1 cellular context compared by ENCODE assay signal in the genomic region with DNA sequence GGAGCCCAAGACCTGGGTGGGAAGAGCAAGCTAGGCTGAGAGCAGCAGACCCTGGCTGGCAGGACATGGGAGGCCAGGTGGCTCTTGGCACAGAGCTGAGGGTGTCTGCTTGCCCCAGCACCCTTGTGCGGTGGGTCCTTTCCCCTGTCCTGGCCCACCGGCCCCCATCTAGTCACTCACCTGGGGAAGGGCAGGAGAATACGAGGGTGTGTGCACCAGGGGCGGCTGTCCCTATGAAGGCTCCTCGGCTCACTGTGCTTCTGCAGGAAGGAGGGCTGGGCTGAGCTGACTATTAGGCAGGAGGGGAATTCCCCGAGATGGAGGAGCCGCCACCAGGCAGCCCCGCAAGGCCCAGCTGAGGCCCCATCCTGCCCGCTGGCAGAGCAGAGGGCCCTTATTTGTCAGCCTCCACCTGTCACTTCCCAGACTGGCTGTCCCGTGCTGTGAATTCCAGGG.
TF ChIP-seq lines count a peak whose summit lies in the region.

No MANE protein-coding gene starts in this region.

TF ChIP-seq in H1, 55 proteins besides CTCF, POLR2A, EP300 and RAD21 (continued from another document):
- TF ChIP-seq, protein P1, sequence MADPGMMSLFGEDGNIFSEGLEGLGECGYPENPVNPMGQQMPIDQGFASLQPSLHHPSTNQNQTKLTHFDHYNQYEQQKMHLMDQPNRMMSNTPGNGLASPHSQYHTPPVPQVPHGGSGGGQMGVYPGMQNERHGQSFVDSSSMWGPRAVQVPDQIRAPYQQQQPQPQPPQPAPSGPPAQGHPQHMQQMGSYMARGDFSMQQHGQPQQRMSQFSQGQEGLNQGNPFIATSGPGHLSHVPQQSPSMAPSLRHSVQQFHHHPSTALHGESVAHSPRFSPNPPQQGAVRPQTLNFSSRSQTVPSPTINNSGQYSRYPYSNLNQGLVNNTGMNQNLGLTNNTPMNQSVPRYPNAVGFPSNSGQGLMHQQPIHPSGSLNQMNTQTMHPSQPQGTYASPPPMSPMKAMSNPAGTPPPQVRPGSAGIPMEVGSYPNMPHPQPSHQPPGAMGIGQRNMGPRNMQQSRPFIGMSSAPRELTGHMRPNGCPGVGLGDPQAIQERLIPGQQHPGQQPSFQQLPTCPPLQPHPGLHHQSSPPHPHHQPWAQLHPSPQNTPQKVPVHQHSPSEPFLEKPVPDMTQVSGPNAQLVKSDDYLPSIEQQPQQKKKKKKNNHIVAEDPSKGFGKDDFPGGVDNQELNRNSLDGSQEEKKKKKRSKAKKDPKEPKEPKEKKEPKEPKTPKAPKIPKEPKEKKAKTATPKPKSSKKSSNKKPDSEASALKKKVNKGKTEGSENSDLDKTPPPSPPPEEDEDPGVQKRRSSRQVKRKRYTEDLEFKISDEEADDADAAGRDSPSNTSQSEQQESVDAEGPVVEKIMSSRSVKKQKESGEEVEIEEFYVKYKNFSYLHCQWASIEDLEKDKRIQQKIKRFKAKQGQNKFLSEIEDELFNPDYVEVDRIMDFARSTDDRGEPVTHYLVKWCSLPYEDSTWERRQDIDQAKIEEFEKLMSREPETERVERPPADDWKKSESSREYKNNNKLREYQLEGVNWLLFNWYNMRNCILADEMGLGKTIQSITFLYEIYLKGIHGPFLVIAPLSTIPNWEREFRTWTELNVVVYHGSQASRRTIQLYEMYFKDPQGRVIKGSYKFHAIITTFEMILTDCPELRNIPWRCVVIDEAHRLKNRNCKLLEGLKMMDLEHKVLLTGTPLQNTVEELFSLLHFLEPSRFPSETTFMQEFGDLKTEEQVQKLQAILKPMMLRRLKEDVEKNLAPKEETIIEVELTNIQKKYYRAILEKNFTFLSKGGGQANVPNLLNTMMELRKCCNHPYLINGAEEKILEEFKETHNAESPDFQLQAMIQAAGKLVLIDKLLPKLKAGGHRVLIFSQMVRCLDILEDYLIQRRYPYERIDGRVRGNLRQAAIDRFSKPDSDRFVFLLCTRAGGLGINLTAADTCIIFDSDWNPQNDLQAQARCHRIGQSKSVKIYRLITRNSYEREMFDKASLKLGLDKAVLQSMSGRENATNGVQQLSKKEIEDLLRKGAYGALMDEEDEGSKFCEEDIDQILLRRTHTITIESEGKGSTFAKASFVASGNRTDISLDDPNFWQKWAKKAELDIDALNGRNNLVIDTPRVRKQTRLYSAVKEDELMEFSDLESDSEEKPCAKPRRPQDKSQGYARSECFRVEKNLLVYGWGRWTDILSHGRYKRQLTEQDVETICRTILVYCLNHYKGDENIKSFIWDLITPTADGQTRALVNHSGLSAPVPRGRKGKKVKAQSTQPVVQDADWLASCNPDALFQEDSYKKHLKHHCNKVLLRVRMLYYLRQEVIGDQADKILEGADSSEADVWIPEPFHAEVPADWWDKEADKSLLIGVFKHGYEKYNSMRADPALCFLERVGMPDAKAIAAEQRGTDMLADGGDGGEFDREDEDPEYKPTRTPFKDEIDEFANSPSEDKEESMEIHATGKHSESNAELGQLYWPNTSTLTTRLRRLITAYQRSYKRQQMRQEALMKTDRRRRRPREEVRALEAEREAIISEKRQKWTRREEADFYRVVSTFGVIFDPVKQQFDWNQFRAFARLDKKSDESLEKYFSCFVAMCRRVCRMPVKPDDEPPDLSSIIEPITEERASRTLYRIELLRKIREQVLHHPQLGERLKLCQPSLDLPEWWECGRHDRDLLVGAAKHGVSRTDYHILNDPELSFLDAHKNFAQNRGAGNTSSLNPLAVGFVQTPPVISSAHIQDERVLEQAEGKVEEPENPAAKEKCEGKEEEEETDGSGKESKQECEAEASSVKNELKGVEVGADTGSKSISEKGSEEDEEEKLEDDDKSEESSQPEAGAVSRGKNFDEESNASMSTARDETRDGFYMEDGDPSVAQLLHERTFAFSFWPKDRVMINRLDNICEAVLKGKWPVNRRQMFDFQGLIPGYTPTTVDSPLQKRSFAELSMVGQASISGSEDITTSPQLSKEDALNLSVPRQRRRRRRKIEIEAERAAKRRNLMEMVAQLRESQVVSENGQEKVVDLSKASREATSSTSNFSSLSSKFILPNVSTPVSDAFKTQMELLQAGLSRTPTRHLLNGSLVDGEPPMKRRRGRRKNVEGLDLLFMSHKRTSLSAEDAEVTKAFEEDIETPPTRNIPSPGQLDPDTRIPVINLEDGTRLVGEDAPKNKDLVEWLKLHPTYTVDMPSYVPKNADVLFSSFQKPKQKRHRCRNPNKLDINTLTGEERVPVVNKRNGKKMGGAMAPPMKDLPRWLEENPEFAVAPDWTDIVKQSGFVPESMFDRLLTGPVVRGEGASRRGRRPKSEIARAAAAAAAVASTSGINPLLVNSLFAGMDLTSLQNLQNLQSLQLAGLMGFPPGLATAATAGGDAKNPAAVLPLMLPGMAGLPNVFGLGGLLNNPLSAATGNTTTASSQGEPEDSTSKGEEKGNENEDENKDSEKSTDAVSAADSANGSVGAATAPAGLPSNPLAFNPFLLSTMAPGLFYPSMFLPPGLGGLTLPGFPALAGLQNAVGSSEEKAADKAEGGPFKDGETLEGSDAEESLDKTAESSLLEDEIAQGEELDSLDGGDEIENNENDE (IDR thresholded peaks at IDR 0.05; ENCODE audit: insufficient replicate concordance, low read length) = no peak
- TF ChIP-seq, protein P2, sequence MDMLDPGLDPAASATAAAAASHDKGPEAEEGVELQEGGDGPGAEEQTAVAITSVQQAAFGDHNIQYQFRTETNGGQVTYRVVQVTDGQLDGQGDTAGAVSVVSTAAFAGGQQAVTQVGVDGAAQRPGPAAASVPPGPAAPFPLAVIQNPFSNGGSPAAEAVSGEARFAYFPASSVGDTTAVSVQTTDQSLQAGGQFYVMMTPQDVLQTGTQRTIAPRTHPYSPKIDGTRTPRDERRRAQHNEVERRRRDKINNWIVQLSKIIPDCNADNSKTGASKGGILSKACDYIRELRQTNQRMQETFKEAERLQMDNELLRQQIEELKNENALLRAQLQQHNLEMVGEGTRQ (IDR thresholded peaks at IDR 0.05; ENCODE audit: low read length) = no peak
- TF ChIP-seq TEAD4 (IDR thresholded peaks at IDR 0.05; ENCODE audit: low read depth, low read length) (no peak), CHD2 (IDR thresholded peaks at IDR 0.05; ENCODE audit: low read length) (no peak), EGR1 (IDR thresholded peaks at IDR 0.05; ENCODE audit: borderline replicate concordance, low read depth, low read length) (no peak), MAFK (IDR thresholded peaks at IDR 0.05; ENCODE audit: low read depth, low read length) (no peak), TAF1 (IDR thresholded peaks at IDR 0.05; ENCODE audit: low read depth, low read length) (no peak), TAF7 (optimal IDR thresholded peaks at IDR 0.05; ENCODE audit: borderline replicate concordance, low read depth, low read length) (no peak), EZH2 (IDR thresholded peaks at IDR 0.05; ENCODE audit: low read depth, low read length, severe bottlenecking) (no peak), KDM5A (IDR thresholded peaks at IDR 0.05; ENCODE audit: low read length) (no peak)
- TF ChIP-seq, protein P3, sequence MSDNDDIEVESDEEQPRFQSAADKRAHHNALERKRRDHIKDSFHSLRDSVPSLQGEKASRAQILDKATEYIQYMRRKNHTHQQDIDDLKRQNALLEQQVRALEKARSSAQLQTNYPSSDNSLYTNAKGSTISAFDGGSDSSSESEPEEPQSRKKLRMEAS (IDR thresholded peaks at IDR 0.05) = no peak
